Comparison of ENCODE assay signal across 26 cellular contexts in genomic region chr6:3428247-3428646, GRCh38.
"Had no signal": no experiment of that assay in that cellular context is flagged by ENCODE, and none has a peak within 500 bp of the region (broad histone marks: within the 10 kb centered on the region; RNA-seq: fewer than 3 reads in every experiment).

No MANE protein-coding gene starts in this region.

- H3K27me3 ChIP-seq: hepatocyte, right lobe of liver had no signal

- H3K4me2 ChIP-seq: hepatocyte had no signal

- H3K27ac ChIP-seq: hepatocyte, parathyroid adenoma, right lobe of liver had no signal

- DNase-seq: activated CD4-positive, alpha-beta T cell treated with anti-CD3 and anti-CD28 coated beads for 36 hours; activated CD4-positive, CD25-positive, alpha-beta regulatory T cell; activated CD8-positive, alpha-beta memory T cell treated with anti-CD3 and anti-CD28 coated beads, Interleukin-2, amount 10 ng/mL, durations not matched to agents 7 days and 5 days; activated CD8-positive, alpha-beta T cell treated with anti-CD3 and anti-CD28 coated beads, Interleukin-2, amount 10 ng/mL, durations not matched to agents 7 days and 5 days; activated T-cell treated with anti-CD3 and anti-CD28 coated beads, Interleukin-2, amount 50 U/mL, for 48 hours; midbrain; naive thymus-derived CD4-positive, alpha-beta T cell; occipital lobe; stimulated activated CD4-positive, alpha-beta T cell treated with anti-CD3 and anti-CD28 coated beads, Interleukin-4, amount 100 ng/mL, for 24 hours; T-helper 1 cell had no signal

- ATAC-seq: activated CD4-positive, alpha-beta T cell treated with anti-CD3 and anti-CD28 coated beads for 36 hours; activated CD8-positive, alpha-beta memory T cell treated with anti-CD3 and anti-CD28 coated beads, Interleukin-2, amount 10 ng/mL, durations not matched to agents 7 days and 5 days; activated CD8-positive, alpha-beta T cell treated with anti-CD3 and anti-CD28 coated beads, Interleukin-2, amount 10 ng/mL, durations not matched to agents 7 days and 5 days; naive thymus-derived CD4-positive, alpha-beta T cell; stimulated activated effector memory CD8-positive, alpha-beta T cell treated with anti-CD3 and anti-CD28 coated beads, Interleukin-12 subunit alpha, Interleukin-12 subunit beta, amount 100 ng/mL, for 72 hours had no signal

- FAIRE-seq: bronchial epithelial cell, frontal cortex, kidney had no signal

- H3K9me3 ChIP-seq: right lobe of liver had no signal

- H3K36me3 Mint-ChIP-seq: activated CD8-positive, alpha-beta memory T cell treated with anti-CD3 and anti-CD28 coated beads, Interleukin-2, amount 10 ng/mL, durations not matched to agents 7 days and 5 days; memory B cell; stimulated activated effector memory CD8-positive, alpha-beta T cell treated with anti-CD3 and anti-CD28 coated beads, Interleukin-12 subunit alpha, Interleukin-12 subunit beta, amount 100 ng/mL, for 72 hours had no signal

- H3K36me3 ChIP-seq: right lobe of liver had no signal

- H3K4me3 ChIP-seq: hepatocyte, right lobe of liver had no signal

- H3K9ac ChIP-seq: parathyroid adenoma had no signal

- H3K27ac Mint-ChIP-seq: activated CD4-positive, alpha-beta T cell treated with anti-CD3 and anti-CD28 coated beads for 36 hours; activated CD8-positive, alpha-beta memory T cell treated with anti-CD3 and anti-CD28 coated beads, Interleukin-2, amount 10 ng/mL, durations not matched to agents 7 days and 5 days; activated CD8-positive, alpha-beta T cell treated with anti-CD3 and anti-CD28 coated beads, Interleukin-2, amount 10 ng/mL, durations not matched to agents 7 days and 5 days; activated naive CD4-positive, alpha-beta T cell treated with anti-CD3 and anti-CD28 coated beads, Interleukin-2, amount 50 U/mL, for 24 hours; activated T-helper 2 cell treated with anti-CD3 and anti-CD28 coated beads, Interferon-gamma antibody, Interleukin-2, Interleukin-4, amounts not matched to agents 10 μg/mL and 5 μg/mL and 100 μg/mL, durations not matched to agents 14 hours and 24 hours and 36 hours; dendritic cell treated with granulocyte-macrophage colony-stimulating factor and Interleukin-4, amounts not matched to agents 40 ng/mL and 50 ng/mL, for 4 days; endodermal cell; memory B cell; stimulated activated effector memory CD8-positive, alpha-beta T cell treated with anti-CD3 and anti-CD28 coated beads, Interleukin-12 subunit alpha, Interleukin-12 subunit beta, amount 100 ng/mL, for 72 hours; stimulated activated naive CD8-positive, alpha-beta T cell treated with anti-CD3 and anti-CD28 coated beads, Interleukin-15, Interleukin-2, amounts not matched to agents 100 ng/mL and 50 ng/mL, for 24 hours; T-helper 2 cell treated with Interferon-gamma antibody and Interleukin-4, amounts not matched to agents 5 μg/mL and 100 μg/mL, for 36 hours had no signal

- H3K4me1 ChIP-seq: parathyroid adenoma had no signal

- H3K9me3 Mint-ChIP-seq: activated naive CD4-positive, alpha-beta T cell treated with anti-CD3 and anti-CD28 coated beads, Interleukin-2, amount 50 U/mL, for 24 hours; activated T-helper 2 cell treated with anti-CD3 and anti-CD28 coated beads, Interferon-gamma antibody, Interleukin-2, Interleukin-4, amounts not matched to agents 10 μg/mL and 5 μg/mL and 100 μg/mL, durations not matched to agents 14 hours and 24 hours and 36 hours; central memory CD8-positive, alpha-beta T cell; dendritic cell treated with granulocyte-macrophage colony-stimulating factor and Interleukin-4, amounts not matched to agents 40 ng/mL and 50 ng/mL, for 4 days; endodermal cell; memory B cell; naive thymus-derived CD4-positive, alpha-beta T cell; neural crest cell; stimulated activated effector memory CD8-positive, alpha-beta T cell treated with anti-CD3 and anti-CD28 coated beads, Interleukin-12 subunit alpha, Interleukin-12 subunit beta, amount 100 ng/mL, for 72 hours; stimulated activated naive CD8-positive, alpha-beta T cell treated with anti-CD3 and anti-CD28 coated beads, Interleukin-15, Interleukin-2, amounts not matched to agents 100 ng/mL and 50 ng/mL, for 24 hours; T-helper 2 cell treated with Interferon-gamma antibody and Interleukin-4, amounts not matched to agents 5 μg/mL and 100 μg/mL, for 36 hours had no signal

- H3K4me1 Mint-ChIP-seq: activated CD4-positive, alpha-beta T cell treated with anti-CD3 and anti-CD28 coated beads for 36 hours; activated CD8-positive, alpha-beta memory T cell treated with anti-CD3 and anti-CD28 coated beads, Interleukin-2, amount 10 ng/mL, durations not matched to agents 7 days and 5 days; central memory CD8-positive, alpha-beta T cell; memory B cell; stimulated activated effector memory CD8-positive, alpha-beta T cell treated with anti-CD3 and anti-CD28 coated beads, Interleukin-12 subunit alpha, Interleukin-12 subunit beta, amount 100 ng/mL, for 72 hours had no signal

- H3K27me3 Mint-ChIP-seq: activated CD4-positive, alpha-beta T cell treated with anti-CD3 and anti-CD28 coated beads for 36 hours; activated naive CD4-positive, alpha-beta T cell treated with anti-CD3 and anti-CD28 coated beads, Interleukin-2, amount 50 U/mL, for 24 hours had no signal

- H3K4me3 Mint-ChIP-seq: activated CD4-positive, alpha-beta T cell treated with anti-CD3 and anti-CD28 coated beads for 36 hours; activated CD8-positive, alpha-beta memory T cell treated with anti-CD3 and anti-CD28 coated beads, Interleukin-2, amount 10 ng/mL, durations not matched to agents 7 days and 5 days; activated CD8-positive, alpha-beta T cell treated with anti-CD3 and anti-CD28 coated beads, Interleukin-2, amount 10 ng/mL, durations not matched to agents 7 days and 5 days; activated naive CD4-positive, alpha-beta T cell treated with anti-CD3 and anti-CD28 coated beads, Interleukin-2, amount 50 U/mL, for 24 hours; central memory CD8-positive, alpha-beta T cell; dendritic cell treated with granulocyte-macrophage colony-stimulating factor and Interleukin-4, amounts not matched to agents 40 ng/mL and 50 ng/mL, for 4 days; endodermal cell; memory B cell; naive thymus-derived CD4-positive, alpha-beta T cell; neural crest cell; stimulated activated effector memory CD8-positive, alpha-beta T cell treated with anti-CD3 and anti-CD28 coated beads, Interleukin-12 subunit alpha, Interleukin-12 subunit beta, amount 100 ng/mL, for 72 hours; stimulated activated naive CD8-positive, alpha-beta T cell treated with anti-CD3 and anti-CD28 coated beads, Interleukin-15, Interleukin-2, amounts not matched to agents 100 ng/mL and 50 ng/mL, for 24 hours; T-helper 2 cell treated with Interferon-gamma antibody and Interleukin-4, amounts not matched to agents 5 μg/mL and 100 μg/mL, for 36 hours had no signal

- H2AFZ ChIP-seq: hepatocyte, parathyroid adenoma had no signal
